Comparison of ENCODE assay signal across 19 cellular contexts in the genomic region with DNA sequence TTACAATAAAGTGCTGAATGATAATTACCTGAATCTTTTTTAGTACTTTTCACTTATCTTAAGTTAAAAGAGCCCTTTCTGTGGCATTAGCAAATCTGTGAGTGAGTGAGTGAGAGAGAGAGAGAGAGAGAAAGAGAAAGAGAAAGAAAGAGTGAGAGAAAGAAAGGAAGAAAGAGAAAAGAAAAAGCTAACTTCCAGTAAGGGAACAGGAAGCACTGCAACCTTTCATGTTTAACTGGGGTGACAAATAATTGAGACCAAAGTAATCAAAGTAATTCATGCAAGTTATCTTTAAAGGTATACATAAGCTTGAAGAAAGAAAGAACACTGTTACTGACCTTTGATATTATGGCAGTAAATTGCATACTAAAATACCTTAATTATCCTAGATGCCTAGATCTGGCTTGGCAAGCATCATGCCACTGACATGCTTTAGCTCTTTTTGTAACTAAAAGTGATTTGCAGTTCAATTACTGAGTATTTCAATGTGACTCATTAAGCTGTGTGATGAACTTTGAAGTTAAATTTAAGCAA. TPM values are rescaled to one million over a fixed set of nuclear protein-coding genes. Genes with fewer than 3 reads are reported as not detected.
DNase-seq lines count a peak whose midpoint lies in the region; ATAC-seq, FAIRE-seq and TF ChIP-seq lines count a peak whose summit lies in the region.
"Had no signal": no experiment of that assay in that cellular context is flagged by ENCODE, and none has a peak within 500 bp of the region (broad histone marks: within the 10 kb centered on the region; RNA-seq: fewer than 3 reads in every experiment).

No MANE protein-coding gene starts in this region.

- ATAC-seq in activated naive CD4-positive, alpha-beta T cell treated with anti-CD3 and anti-CD28 coated beads, Interleukin-2, amount 50 U/mL, for 72 hours, result peak; percentile 37 to 43
- ATAC-seq: left cardiac atrium, SK-N-SH treated with all-trans-retinoic acid at 6 μM for 48 hours had no signal

- no peaks in the 10 kb centered on the region for H3K9me3 Mint-ChIP-seq in Calu3 (ENCODE audit: low read depth, unreplicated experiment)
- no peaks in the 10 kb centered on the region for H3K9me3 Mint-ChIP-seq in activated naive CD4-positive, alpha-beta T cell treated with anti-CD3 and anti-CD28 coated beads, Interleukin-2, amount 50 U/mL, for 72 hours

- peak overlapping the region in 1 of 2 donors; percentile 8 for H3K4me3 ChIP-seq in muscle layer of duodenum (ENCODE audit: low read depth in 1 of 2, low read length in 2 of 2)
- H3K4me3 ChIP-seq: BLaER1, Peyer's patch, tibial artery had no signal

- no peak for TF ChIP-seq CTCF in Calu3 (IDR thresholded peaks at IDR 0.05; ENCODE audit: unreplicated experiment)

- FAIRE-seq in H54 (lab: Jason Lieb, UNC), result peak; percentile 50

- H3K4me1 ChIP-seq in muscle layer of duodenum (ENCODE audit: control insufficient read depth in 1 of 2, insufficient read depth in 2 of 2, low read length in 2 of 2), result peaks cover 16 to 17% of the 10 kb centered on the region in 2 donors
- H3K4me1 ChIP-seq: BLaER1, parathyroid adenoma had no signal

- no peak for TF ChIP-seq POLR2A in H54 (IDR thresholded peaks at IDR 0.05; ENCODE audit: low read depth, low read length)

- H3K4me3 Mint-ChIP-seq in Calu3 (ENCODE audit: low read depth, unreplicated experiment), result peak overlapping the region; percentile 9

- no TSS peak for BruUV-seq in Calu3 (replicated peaks; lab: Mats Ljungman, UMichigan)

- H3K4me1 Mint-ChIP-seq in Calu3 (ENCODE audit: low read depth, unreplicated experiment), result peaks cover 48% of the 10 kb centered on the region

- intact Hi-C loops in Calu3 (cut with micrococcal nuclease; ENCODE audit: unreplicated experiment), result no loop called here

- no peaks in the 10 kb centered on the region for H3K27me3 Mint-ChIP-seq in Calu3 (ENCODE audit: unreplicated experiment)

- H3K27ac Mint-ChIP-seq in Calu3 (ENCODE audit: unreplicated experiment), result peak overlapping the region; percentile 67
- H3K27ac Mint-ChIP-seq in activated naive CD4-positive, alpha-beta T cell treated with anti-CD3 and anti-CD28 coated beads, Interleukin-2, amount 50 U/mL, for 72 hours, result peak overlapping the region; percentile 45 to 85

- peak overlapping the region; percentile 7 for H3K27ac ChIP-seq in muscle layer of duodenum (ENCODE audit: low read length)
- H3K27ac ChIP-seq: BLaER1, HL-60, parathyroid adenoma, tibial artery had no signal

- peaks cover 13 to 18% of the 10 kb centered on the region in 2 donors for H3K36me3 ChIP-seq in muscle layer of duodenum (ENCODE audit: control insufficient read depth in 1 of 2, insufficient read depth in 2 of 2, low read length in 2 of 2)

- H3K9me3 ChIP-seq in muscle layer of duodenum (ENCODE audit: control insufficient read depth in 1 of 2, low read length in 2 of 2), result no peaks in the 10 kb centered on the region
- H3K9me3 ChIP-seq: BLaER1, Peyer's patch, tibial artery had no signal

- peaks cover 83% of the 10 kb centered on the region for H3K36me3 Mint-ChIP-seq in Calu3 (ENCODE audit: insufficient read depth, unreplicated experiment)
- H3K36me3 Mint-ChIP-seq in activated naive CD4-positive, alpha-beta T cell treated with anti-CD3 and anti-CD28 coated beads, Interleukin-2, amount 50 U/mL, for 72 hours, result peaks cover 13 to 15% of the 10 kb centered on the region in 2 donors

- no peaks in the 10 kb centered on the region for H3K27me3 ChIP-seq in muscle layer of duodenum (ENCODE audit: low read depth, low read length)
- H3K27me3 ChIP-seq: BLaER1, Peyer's patch, tibial artery had no signal

- DNase-seq in Calu3 (no peak), H54 (ENCODE audit: insufficient read length, low spot score) (no peak), NCI-H2081 treated with DMSO at 0.1 percent for 48 hours (lab: John Stamatoyannopoulos, UW) (no peak), occipital lobe (lab: John Stamatoyannopoulos, UW) (no peak), AG08396 (ENCODE audit: low spot score) (no peak)
- DNase-seq in activated naive CD4-positive, alpha-beta T cell treated with anti-CD3 and anti-CD28 coated beads, Interleukin-2, amount 50 U/mL, for 72 hours (ENCODE audit: low spot score in 2 of 2), result no peak
- DNase-seq: central memory CD4-positive, alpha-beta T cell; DMS79; left cardiac atrium; NCI-H82; stimulated activated CD4-positive, alpha-beta T cell treated with anti-CD3 and anti-CD28 coated beads, Interleukin-4, amount 100 ng/mL, for 24 hours; stimulated activated CD8-positive, alpha-beta memory T cell treated with anti-CD3 and anti-CD28 coated beads, Interleukin-4, amount 100 ng/mL, for 48 hours; tibial artery had no signal

- CTCF ChIA-PET in Calu3 (lab: Charles Lee), result interaction anchor here (1.1 to 2.0 kb wide), 3 partner anchors 61 to 174 kb away, joined by 3 to 4 read pairs (median 3); no protein-coding TSS in a partner anchor

RNA-seq across cellular contexts. Expression of gene FEM1C, which starts 21.7 kb away (rescaled TPM):
- total RNA-seq in Calu3 (2022), result 42.8 and 45.9 TPM in 2 replicates
- 10 to 100 TPM; 13.7 TPM for total RNA-seq in activated naive CD4-positive, alpha-beta T cell treated with anti-CD3 and anti-CD28 coated beads, Interleukin-2, amount 50 U/mL, for 72 hours
- 73.3 TPM for total RNA-seq in occipital lobe
